12 cellular contexts compared by ENCODE assay signal in genomic region chr6:53628354-53629119, GRCh38. TPM values are rescaled to one million over a fixed set of nuclear protein-coding genes. Genes with fewer than 3 reads are reported as not detected.
DNase-seq lines count a peak whose midpoint lies in the region; ATAC-seq and TF ChIP-seq lines count a peak whose summit lies in the region.
"Had no signal": no experiment of that assay in that cellular context is flagged by ENCODE, and none has a peak within 500 bp of the region (broad histone marks: within the 10 kb centered on the region; RNA-seq: fewer than 3 reads in every experiment).

No MANE protein-coding gene starts in this region.

- H3K27ac ChIP-seq in HEK293 (ENCODE audit: extremely low read depth, low read depth, low read length), result no peak overlapping the region
- H3K27ac ChIP-seq in ascending aorta, result peak overlapping the region in 1 of 2 donors; percentile 33
- H3K27ac ChIP-seq in thoracic aorta, result peak overlapping the region in 1 of 2 donors; percentile 40
- H3K27ac ChIP-seq: lower lobe of right lung, SJSA1 had no signal

- H3K27me3 ChIP-seq in ascending aorta (no peaks in the 10 kb centered on the region), thoracic aorta (replicated peaks; ENCODE audit: insufficient read depth) (no peaks in the 10 kb centered on the region)
- H3K27me3 ChIP-seq: SJSA1 had no signal

- H3K4me3 ChIP-seq in HEK293 (ENCODE audit: low read depth, low read length) (no peak overlapping the region), ascending aorta (peak overlapping the region; percentile 24 to 53), thoracic aorta (peak overlapping the region; percentile 60)
- H3K4me3 ChIP-seq: lower lobe of right lung, SJSA1 had no signal

- intact Hi-C loops in ascending aorta (cut with DNase I), result no loop called here

- TF ChIP-seq CTCF in HEK293 (tag by site-specific recombination; IDR thresholded peaks at IDR 0.05) (no peak), ascending aorta (IDR thresholded peaks at IDR 0.05) (no peak), thoracic aorta (IDR thresholded peaks at IDR 0.05) (no peak)

- H3K4me1 ChIP-seq in HEK293 (ENCODE audit: control insufficient read depth, insufficient read depth, low read length) (0 out of 2 replicates have a peak, but pooled peaks cover 2% of the 10 kb centered on the region), ascending aorta (no peaks in the 10 kb centered on the region), thoracic aorta (ENCODE audit: control insufficient read depth in 1 of 2, low read depth in 2 of 2) (peaks cover 0 to 12% of the 10 kb centered on the region in 2 donors)

- ATAC-seq in thoracic aorta (ENCODE audit: insufficient number of reproducible peaks, low FRiP score, low read depth) (no peak), GM18502 (IDR thresholded peaks at IDR 0.05; ENCODE audit: poor library complexity, unreplicated experiment) (no peak)

- H3K9me3 ChIP-seq in HEK293 (ENCODE audit: control insufficient read depth, insufficient read depth, low read depth, low read length) (no peaks in the 10 kb centered on the region), ascending aorta (no peaks in the 10 kb centered on the region), thoracic aorta (no peaks in the 10 kb centered on the region)
- H3K9me3 ChIP-seq: lower lobe of right lung, SJSA1 had no signal

- POLR2A ChIA-PET in HEK293 (lab: Yijun Ruan, JAX), result no interaction called here

- CTCF ChIA-PET in HEK293 (lab: Yijun Ruan, JAX), result interaction anchor here (0.8 to 1.4 kb wide), 3 partner anchors 14 to 135 kb away, joined by 3 to 5 read pairs (median 3); no protein-coding TSS in a partner anchor

- H3K36me3 ChIP-seq in HEK293 (ENCODE audit: control insufficient read depth in 2 of 2, insufficient read depth in 1 of 2, low read length in 2 of 2) (no peaks in the 10 kb centered on the region), ascending aorta (no peaks in the 10 kb centered on the region), thoracic aorta (no peaks in the 10 kb centered on the region)
- H3K36me3 ChIP-seq: lower lobe of right lung, SJSA1 had no signal

- DNase-seq in ascending aorta (ENCODE audit: low spot score in 2 of 2) (no peak), iris pigment epithelial cell (ENCODE audit: low read depth) (peak; percentile 16), thoracic aorta (ENCODE audit: low spot score) (no peak), SKM-1 treated with dmso at 0.1 percent for 144 hours (lab: John Stamatoyannopoulos, UW; ENCODE audit: unreplicated experiment) (no peak), kidney tubule cell (ENCODE audit: low spot score) (no peak), putamen (ENCODE audit: low spot score) (no peak)
- DNase-seq: activated B cell treated with CpG ODN at 0.5 μM for 24 hours; central memory CD4-positive, alpha-beta T cell; lower lobe of right lung had no signal

TF ChIP-seq in HEK293, 187 proteins besides CTCF, POLR2A, EP300 and RAD21:
- peak; percentile 87 for TF ChIP-seq SP7 (tag by site-specific recombination; IDR thresholded peaks at IDR 0.05)
- no peak for TF ChIP-seq BCL11B (tag by site-specific recombination; IDR thresholded peaks at IDR 0.05; ENCODE audit: low read depth)
- peak; percentile 62 for TF ChIP-seq ZBTB17 (tag by site-specific recombination; IDR thresholded peaks at IDR 0.05)
- TF ChIP-seq PRDM6 (tag by site-specific recombination; IDR thresholded peaks at IDR 0.05), result peak; percentile 67

RNA-seq across cellular contexts. Expression of gene KLHL31, which starts 37.0 kb away (rescaled TPM):
- total RNA-seq in ascending aorta (0.21 TPM), thoracic aorta (under 1 TPM in 1 of 2 donors, not detected in 1; 0.27 TPM)
